Comparison of ENCODE assay signal across 11 cellular contexts in the genomic region with DNA sequence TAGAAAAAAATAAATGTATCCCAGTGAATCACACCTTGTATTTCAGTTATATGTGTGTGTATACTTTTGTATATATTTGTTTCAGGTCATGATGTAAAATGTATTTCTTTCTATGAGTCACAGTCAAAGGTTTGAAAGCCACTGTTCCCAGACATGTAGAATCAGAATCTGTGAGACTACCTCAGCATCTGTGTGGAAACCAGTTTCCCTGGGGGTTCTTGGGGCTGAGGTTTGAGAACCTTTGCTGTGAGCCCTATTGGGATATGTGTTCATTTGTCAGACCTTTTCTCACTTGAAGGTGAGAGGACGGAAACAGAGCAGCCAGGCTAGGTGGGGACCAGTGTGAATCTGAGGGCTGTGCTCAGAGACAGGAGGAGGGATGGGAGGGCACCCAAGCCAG.
DNase-seq lines count a peak whose midpoint lies in the region; ATAC-seq, FAIRE-seq and TF ChIP-seq lines count a peak whose summit lies in the region.
"Had no signal": no experiment of that assay in that cellular context is flagged by ENCODE, and none has a peak within 500 bp of the region (broad histone marks: within the 10 kb centered on the region; RNA-seq: fewer than 3 reads in every experiment).

No MANE protein-coding gene starts in this region.

- intact Hi-C loops in mucosa of descending colon (cut with DNase I, micrococcal nuclease) = no loop called here

- FAIRE-seq in keratinocyte (lab: Jason Lieb, UNC) = no peak

- H3K9ac ChIP-seq in keratinocyte (ENCODE audit: control insufficient read depth, extremely low read depth, insufficient read depth, low read length) = no peak overlapping the region

- H3K4me1 Mint-ChIP-seq in GM23338 = peaks cover 27% of the 10 kb centered on the region

- no peaks in the 10 kb centered on the region for H3K36me3 ChIP-seq in GM23338 (ENCODE audit: insufficient read depth)
- H3K36me3 ChIP-seq in keratinocyte (ENCODE audit: control insufficient read depth in 2 of 2, extremely low read depth in 1 of 2, insufficient read depth in 2 of 2, low read length in 2 of 2) = no peaks in the 10 kb centered on the region
- H3K36me3 ChIP-seq in mucosa of descending colon (ENCODE audit: low read depth) = no peaks in the 10 kb centered on the region

- no peak overlapping the region for H3K27ac Mint-ChIP-seq in GM23338
- H3K27ac Mint-ChIP-seq: naive B cell had no signal

- TF ChIP-seq CTCF in GM10266 (IDR thresholded peaks at IDR 0.05; ENCODE audit: control insufficient read depth, insufficient read depth, low read depth, missing control alignments) (no peak), GM23338 (conservative IDR thresholded peaks at IDR 0.05; ENCODE audit: low read depth in 2 of 2) (no peak), keratinocyte (optimal IDR thresholded peaks at IDR 0.05 in 1 of 3, IDR thresholded peaks at IDR 0.05 in 1 of 3, conservative IDR thresholded peaks at IDR 0.05 in 1 of 3; ENCODE audit: extremely low read depth in 1 of 3, insufficient read depth in 2 of 3, low read length in 3 of 3) (no peak), mucosa of descending colon (IDR thresholded peaks at IDR 0.05) (no peak)

- H3K27me3 ChIP-seq in GM23338 (ENCODE audit: insufficient read depth) (no peaks in the 10 kb centered on the region), keratinocyte (ENCODE audit: control insufficient read depth, extremely low read depth, insufficient read depth, low read length) (no peaks in the 10 kb centered on the region)

- H3K27me3 Mint-ChIP-seq in GM23338 (ENCODE audit: insufficient read depth, low read depth, poor library complexity) = peaks cover 11% of the 10 kb centered on the region
- H3K27me3 Mint-ChIP-seq: naive B cell had no signal

- H3K4me2 ChIP-seq in GM23338 (no peak overlapping the region), keratinocyte (ENCODE audit: control insufficient read depth, extremely low read depth, insufficient read depth, low read depth, low read length) (no peak overlapping the region)

- H3K4me1 ChIP-seq in GM23338 (ENCODE audit: insufficient read depth) (peaks cover 12% of the 10 kb centered on the region; the same call in 1 of the 2 replicates), keratinocyte (ENCODE audit: control insufficient read depth, extremely low read depth, insufficient read depth, low read length) (peaks cover 62% of the 10 kb centered on the region), mucosa of descending colon (ENCODE audit: low read depth) (no peaks in the 10 kb centered on the region)

- H3K27ac ChIP-seq in GM23338 (ENCODE audit: low read depth) = peak overlapping the region; percentile 3; the same call in 1 of the 2 replicates
- peak overlapping the region; percentile 58 for H3K27ac ChIP-seq in keratinocyte (ENCODE audit: control insufficient read depth, insufficient read depth, low read length)

- H3K4me3 Mint-ChIP-seq in GM23338 = no peak overlapping the region
- H3K4me3 Mint-ChIP-seq: naive B cell had no signal

- H4K20me1 ChIP-seq in GM23338 (replicated peaks; ENCODE audit: insufficient read depth) = no peaks in the 10 kb centered on the region
- no peaks in the 10 kb centered on the region for H4K20me1 ChIP-seq in keratinocyte (ENCODE audit: control insufficient read depth, extremely low read depth, insufficient read depth, low read length)

- no peaks in the 10 kb centered on the region; the same call in 1 of the 2 replicates for H3K9me2 ChIP-seq in GM23338 (ENCODE audit: insufficient read depth)

- H2AFZ ChIP-seq in GM23338 (no peak overlapping the region), keratinocyte (ENCODE audit: control insufficient read depth, low read length) (no peak overlapping the region)

- H3K9me3 ChIP-seq in keratinocyte (ENCODE audit: control insufficient read depth, low read depth, low read length) = no peaks in the 10 kb centered on the region
- H3K9me3 ChIP-seq in mucosa of descending colon = no peaks in the 10 kb centered on the region

- H3K79me2 ChIP-seq in GM23338 (replicated peaks; ENCODE audit: insufficient read depth) (no peaks in the 10 kb centered on the region), keratinocyte (ENCODE audit: control insufficient read depth, insufficient read depth, low read length) (no peaks in the 10 kb centered on the region)

- ATAC-seq in GM23338 (no peak), mucosa of descending colon (no peak), GM21529 (IDR thresholded peaks at IDR 0.05; ENCODE audit: unreplicated experiment) (no peak)

- H3K36me3 Mint-ChIP-seq in GM23338 (ENCODE audit: low read depth) = no peaks in the 10 kb centered on the region

- dilution Hi-C loops in keratinocyte (cut with MboI; ENCODE audit: extremely low pct_ligation_motif_present, low sequenced_read_pairs) = no loop called here

- H3K4me3 ChIP-seq in GM23338 (no peak overlapping the region), keratinocyte (ENCODE audit: control insufficient read depth in 2 of 3, extremely low read depth in 1 of 3, insufficient read depth in 2 of 3, low read depth in 1 of 3, low read length in 3 of 3) (no peak overlapping the region), mucosa of descending colon (no peak overlapping the region)

- no peaks in the 10 kb centered on the region for H3K9me3 Mint-ChIP-seq in GM23338
- H3K9me3 Mint-ChIP-seq: naive B cell had no signal

- DNase-seq in GM10266 (ENCODE audit: extremely low spot score) (peak; percentile 60), GM23338 (ENCODE audit: low spot score) (no peak), M059J (ENCODE audit: low read depth) (peak; percentile 60), keratinocyte (ENCODE audit: low read depth, low spot score) (no peak), mucosa of descending colon (no peak), AG08396 (ENCODE audit: low spot score) (no peak)
- DNase-seq in stimulated activated CD4-positive, alpha-beta T cell treated with anti-CD3 and anti-CD28 coated beads, Interleukin-1b, Interleukin-23, amount 100 ng/mL, for 48 hours = no peak
- DNase-seq: naive B cell, NCI-H1436 treated with DMSO at 0.1 percent for 48 hours, SW 1271 had no signal

- H3K9me1 ChIP-seq in keratinocyte (ENCODE audit: control insufficient read depth, extremely low read depth, insufficient read depth, low read length) = no peaks in the 10 kb centered on the region

- H3F3A ChIP-seq in GM23338 (replicated peaks; ENCODE audit: low read depth) = no peaks in the 10 kb centered on the region

TF ChIP-seq in GM23338, 12 proteins besides CTCF, POLR2A, EP300 and RAD21 (continues in another document):
- TF ChIP-seq, protein P1, sequence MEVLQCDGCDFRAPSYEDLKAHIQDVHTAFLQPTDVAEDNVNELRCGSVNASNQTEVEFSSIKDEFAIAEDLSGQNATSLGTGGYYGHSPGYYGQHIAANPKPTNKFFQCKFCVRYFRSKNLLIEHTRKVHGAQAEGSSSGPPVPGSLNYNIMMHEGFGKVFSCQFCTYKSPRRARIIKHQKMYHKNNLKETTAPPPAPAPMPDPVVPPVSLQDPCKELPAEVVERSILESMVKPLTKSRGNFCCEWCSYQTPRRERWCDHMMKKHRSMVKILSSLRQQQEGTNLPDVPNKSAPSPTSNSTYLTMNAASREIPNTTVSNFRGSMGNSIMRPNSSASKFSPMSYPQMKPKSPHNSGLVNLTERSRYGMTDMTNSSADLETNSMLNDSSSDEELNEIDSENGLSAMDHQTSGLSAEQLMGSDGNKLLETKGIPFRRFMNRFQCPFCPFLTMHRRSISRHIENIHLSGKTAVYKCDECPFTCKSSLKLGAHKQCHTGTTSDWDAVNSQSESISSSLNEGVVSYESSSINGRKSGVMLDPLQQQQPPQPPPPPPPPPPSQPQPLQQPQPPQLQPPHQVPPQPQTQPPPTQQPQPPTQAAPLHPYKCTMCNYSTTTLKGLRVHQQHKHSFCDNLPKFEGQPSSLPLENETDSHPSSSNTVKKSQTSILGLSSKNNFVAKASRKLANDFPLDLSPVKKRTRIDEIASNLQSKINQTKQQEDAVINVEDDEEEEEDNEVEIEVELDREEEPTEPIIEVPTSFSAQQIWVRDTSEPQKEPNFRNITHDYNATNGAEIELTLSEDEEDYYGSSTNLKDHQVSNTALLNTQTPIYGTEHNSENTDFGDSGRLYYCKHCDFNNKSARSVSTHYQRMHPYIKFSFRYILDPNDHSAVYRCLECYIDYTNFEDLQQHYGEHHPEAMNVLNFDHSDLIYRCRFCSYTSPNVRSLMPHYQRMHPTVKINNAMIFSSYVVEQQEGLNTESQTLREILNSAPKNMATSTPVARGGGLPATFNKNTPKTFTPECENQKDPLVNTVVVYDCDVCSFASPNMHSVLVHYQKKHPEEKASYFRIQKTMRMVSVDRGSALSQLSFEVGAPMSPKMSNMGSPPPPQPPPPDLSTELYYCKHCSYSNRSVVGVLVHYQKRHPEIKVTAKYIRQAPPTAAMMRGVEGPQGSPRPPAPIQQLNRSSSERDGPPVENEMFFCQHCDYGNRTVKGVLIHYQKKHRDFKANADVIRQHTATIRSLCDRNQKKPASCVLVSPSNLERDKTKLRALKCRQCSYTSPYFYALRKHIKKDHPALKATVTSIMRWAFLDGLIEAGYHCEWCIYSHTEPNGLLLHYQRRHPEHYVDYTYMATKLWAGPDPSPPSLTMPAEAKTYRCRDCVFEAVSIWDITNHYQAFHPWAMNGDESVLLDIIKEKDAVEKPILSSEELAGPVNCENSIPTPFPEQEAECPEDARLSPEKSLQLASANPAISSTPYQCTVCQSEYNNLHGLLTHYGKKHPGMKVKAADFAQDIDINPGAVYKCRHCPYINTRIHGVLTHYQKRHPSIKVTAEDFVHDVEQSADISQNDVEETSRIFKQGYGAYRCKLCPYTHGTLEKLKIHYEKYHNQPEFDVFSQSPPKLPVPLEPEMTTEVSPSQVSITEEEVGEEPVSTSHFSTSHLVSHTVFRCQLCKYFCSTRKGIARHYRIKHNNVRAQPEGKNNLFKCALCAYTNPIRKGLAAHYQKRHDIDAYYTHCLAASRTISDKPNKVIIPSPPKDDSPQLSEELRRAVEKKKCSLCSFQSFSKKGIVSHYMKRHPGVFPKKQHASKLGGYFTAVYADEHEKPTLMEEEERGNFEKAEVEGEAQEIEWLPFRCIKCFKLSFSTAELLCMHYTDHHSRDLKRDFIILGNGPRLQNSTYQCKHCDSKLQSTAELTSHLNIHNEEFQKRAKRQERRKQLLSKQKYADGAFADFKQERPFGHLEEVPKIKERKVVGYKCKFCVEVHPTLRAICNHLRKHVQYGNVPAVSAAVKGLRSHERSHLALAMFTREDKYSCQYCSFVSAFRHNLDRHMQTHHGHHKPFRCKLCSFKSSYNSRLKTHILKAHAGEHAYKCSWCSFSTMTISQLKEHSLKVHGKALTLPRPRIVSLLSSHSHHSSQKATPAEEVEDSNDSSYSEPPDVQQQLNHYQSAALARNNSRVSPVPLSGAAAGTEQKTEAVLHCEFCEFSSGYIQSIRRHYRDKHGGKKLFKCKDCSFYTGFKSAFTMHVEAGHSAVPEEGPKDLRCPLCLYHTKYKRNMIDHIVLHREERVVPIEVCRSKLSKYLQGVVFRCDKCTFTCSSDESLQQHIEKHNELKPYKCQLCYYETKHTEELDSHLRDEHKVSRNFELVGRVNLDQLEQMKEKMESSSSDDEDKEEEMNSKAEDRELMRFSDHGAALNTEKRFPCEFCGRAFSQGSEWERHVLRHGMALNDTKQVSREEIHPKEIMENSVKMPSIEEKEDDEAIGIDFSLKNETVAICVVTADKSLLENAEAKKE (CRISPR knock-in tag; IDR thresholded peaks at IDR 0.05) = no peak
- TF ChIP-seq STAT1 (IDR thresholded peaks at IDR 0.05; ENCODE audit: unreplicated experiment) (no peak), CREB1 (CRISPR knock-in tag; IDR thresholded peaks at IDR 0.05; ENCODE audit: low read depth) (no peak), ZNF331 (CRISPR knock-in tag; IDR thresholded peaks at IDR 0.05; ENCODE audit: low read depth) (no peak)

Comparison
In these comparisons a context has a peak if more than half of its experiments do, and no peak if none do; other contexts are left out.
1. DNase-seq: peak in GM10266 (single experiment) and M059J (single experiment); none in GM23338 (single experiment), keratinocyte (single experiment), mucosa of descending colon (0 of 3), AG08396 (single experiment) and stimulated activated CD4-positive, alpha-beta T cell treated with anti-CD3 and anti-CD28 coated beads, Interleukin-1b, Interleukin-23, amount 100 ng/mL, for 48 hours (single experiment).